Comparison of ENCODE assay signal across 23 cellular contexts in genomic region chr21:28150021-28150420, GRCh38.
"Had no signal": no experiment of that assay in that cellular context is flagged by ENCODE, and none has a peak within 500 bp of the region (broad histone marks: within the 10 kb centered on the region; RNA-seq: fewer than 3 reads in every experiment).

No MANE protein-coding gene starts in this region.

- ATAC-seq: esophagus mucosa; gastrocnemius medialis; left lung; naive thymus-derived CD8-positive, alpha-beta T cell; pancreas; right lobe of liver; stimulated activated effector memory CD8-positive, alpha-beta T cell treated with anti-CD3 and anti-CD28 coated beads, Interleukin-12 subunit alpha, Interleukin-12 subunit beta, amount 100 ng/mL, for 72 hours had no signal

- H3K36me3 Mint-ChIP-seq: naive thymus-derived CD8-positive, alpha-beta T cell; stimulated activated effector memory CD8-positive, alpha-beta T cell treated with anti-CD3 and anti-CD28 coated beads, Interleukin-12 subunit alpha, Interleukin-12 subunit beta, amount 100 ng/mL, for 72 hours had no signal

- H3K4me1 ChIP-seq: left lung, right lobe of liver had no signal

- DNase-seq: dorsolateral prefrontal cortex; effector CD4-positive, alpha-beta T cell; foreskin fibroblast; gastrocnemius medialis; head of caudate nucleus; kidney; left lung; naive thymus-derived CD8-positive, alpha-beta T cell; pancreas; retina; right lobe of liver; small intestine; stimulated activated CD4-positive, alpha-beta T cell treated with anti-CD3 and anti-CD28 coated beads, Interleukin-12 subunit alpha, Interleukin-12 subunit beta, amount 100 ng/mL, for 4 hours; stimulated activated CD4-positive, alpha-beta T cell treated with anti-CD3 and anti-CD28 coated beads, Interleukin-1b, Interleukin-23, amount 100 ng/mL, for 48 hours; stimulated activated CD4-positive, alpha-beta T cell treated with anti-CD3 and anti-CD28 coated beads, Interleukin-4, amount 100 ng/mL, for 1 hour; stimulated activated naive CD4-positive, alpha-beta T cell treated with Interleukin-2 at 50 U/mL for 16 hours; stomach; thyroid gland had no signal

- H3K9me3 ChIP-seq: gastrocnemius medialis, left lung, neutrophil, pancreas, right lobe of liver, stomach, thyroid gland had no signal

- FAIRE-seq: colon, kidney, pancreas had no signal

- H3K4me3 Mint-ChIP-seq: naive thymus-derived CD8-positive, alpha-beta T cell; stimulated activated effector memory CD8-positive, alpha-beta T cell treated with anti-CD3 and anti-CD28 coated beads, Interleukin-12 subunit alpha, Interleukin-12 subunit beta, amount 100 ng/mL, for 72 hours had no signal

- H3K27me3 ChIP-seq: dorsolateral prefrontal cortex, gastrocnemius medialis, left lung, neutrophil, pancreas, right lobe of liver, stomach, thyroid gland had no signal

- H3K4me3 ChIP-seq: dorsolateral prefrontal cortex, gastrocnemius medialis, left lung, pancreas, right lobe of liver, stomach, thyroid gland had no signal

- H3K27ac ChIP-seq: dorsolateral prefrontal cortex, epithelial cell of prostate, gastrocnemius medialis, left lung, neutrophil, pancreas, right lobe of liver, stomach, thyroid gland had no signal

- H3K27ac Mint-ChIP-seq: naive thymus-derived CD8-positive, alpha-beta T cell; stimulated activated effector memory CD8-positive, alpha-beta T cell treated with anti-CD3 and anti-CD28 coated beads, Interleukin-12 subunit alpha, Interleukin-12 subunit beta, amount 100 ng/mL, for 72 hours had no signal

- H3K36me3 ChIP-seq: gastrocnemius medialis, left lung, neutrophil, pancreas, right lobe of liver, stomach, thyroid gland had no signal

- H3K4me1 Mint-ChIP-seq: naive thymus-derived CD8-positive, alpha-beta T cell; stimulated activated effector memory CD8-positive, alpha-beta T cell treated with anti-CD3 and anti-CD28 coated beads, Interleukin-12 subunit alpha, Interleukin-12 subunit beta, amount 100 ng/mL, for 72 hours had no signal
